15 cellular contexts compared by ENCODE assay signal in the genomic region with DNA sequence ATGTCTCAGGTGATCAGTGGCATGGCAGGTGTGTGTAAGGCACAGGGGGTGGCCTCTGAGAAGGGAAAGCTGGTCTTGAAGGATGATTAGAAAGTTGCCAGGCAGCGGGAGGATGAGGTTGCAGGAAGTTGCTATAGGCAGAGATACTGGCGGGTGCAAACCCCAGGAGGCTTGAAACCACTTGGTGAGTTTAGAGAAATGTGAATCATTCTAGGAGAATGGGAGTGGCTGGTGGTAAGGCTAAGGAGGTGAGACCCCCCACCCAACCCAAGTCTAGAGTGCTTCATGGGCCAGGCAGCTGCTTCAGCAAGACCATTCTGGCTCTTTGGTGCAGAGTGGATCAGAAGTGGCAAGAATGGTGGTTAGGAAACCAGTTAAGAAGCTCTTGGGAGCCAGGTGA. TPM values are rescaled to one million over a fixed set of nuclear protein-coding genes. Genes with fewer than 3 reads are reported as not detected.
A peak's percentile ranks its signal among the peaks of the same experiment; 100 is the strongest.
DNase-seq lines count a peak whose midpoint lies in the region; ATAC-seq and TF ChIP-seq lines count a peak whose summit lies in the region.
"Had no signal": no experiment of that assay in that cellular context is flagged by ENCODE, and none has a peak within 500 bp of the region (broad histone marks: within the 10 kb centered on the region; RNA-seq: fewer than 3 reads in every experiment).

No MANE protein-coding gene starts in this region.

- H3K27me3 Mint-ChIP-seq in CD4-positive, alpha-beta T cell: no peaks in the 10 kb centered on the region
- H3K27me3 Mint-ChIP-seq in activated CD4-positive, alpha-beta memory T cell treated with anti-CD3 and anti-CD28 coated beads for 36 hours: no peaks in the 10 kb centered on the region
- peaks cover 13% of the 10 kb centered on the region for H3K27me3 Mint-ChIP-seq in endothelial cell (ENCODE audit: unreplicated experiment)

- H3K36me3 ChIP-seq in BLaER1: peaks cover 39% of the 10 kb centered on the region
- H3K36me3 ChIP-seq: BE2C had no signal

- H3K27ac ChIP-seq in BLaER1 (peak overlapping the region; percentile 41; the same call in 1 of the 2 replicates), caudate nucleus (ENCODE audit: low read depth, low read length) (no peak overlapping the region)
- H3K27ac ChIP-seq in CD4-positive, alpha-beta T cell (ENCODE audit: low read depth, low read length): no peak overlapping the region

- intact Hi-C loops in CD4-positive, alpha-beta T cell (cut with DNase I, micrococcal nuclease): no loop called here
- intact Hi-C loops in activated CD4-positive, alpha-beta memory T cell treated with anti-CD3 and anti-CD28 coated beads for 36 hours (cut with micrococcal nuclease): loop anchor here (1.0 kb wide), 1 partner anchor 9 kb away; a partner anchor contains a TSS

- H3K4me1 ChIP-seq in BLaER1: peaks cover 56% of the 10 kb centered on the region

- H3K4me3 ChIP-seq in BLaER1: no peak overlapping the region

- TF ChIP-seq CTCF in CD4-positive, alpha-beta T cell (IDR thresholded peaks at IDR 0.05): no peak
- TF ChIP-seq CTCF in endothelial cell (IDR thresholded peaks at IDR 0.05; ENCODE audit: unreplicated experiment): no peak

- DNase-seq in CD4-positive, alpha-beta T cell: peak in 1 of 10 experiments; percentile 25
- peak; percentile 73 for DNase-seq in activated CD4-positive, alpha-beta memory T cell treated with anti-CD3 and anti-CD28 coated beads for 36 hours
- no peak for DNase-seq in endothelial cell (ENCODE audit: low spot score)
- no peak for DNase-seq in caudate nucleus (lab: John Stamatoyannopoulos, UW)
- DNase-seq: BE2C, GOT3, Karpas-422, NCI-H446, retina, SHP77 treated with DMSO at 0.1 percent for 48 hours, T1000 had no signal

- H3K4me1 Mint-ChIP-seq in CD4-positive, alpha-beta T cell (ENCODE audit: low read depth): peaks cover 35% of the 10 kb centered on the region
- H3K4me1 Mint-ChIP-seq in activated CD4-positive, alpha-beta memory T cell treated with anti-CD3 and anti-CD28 coated beads for 36 hours (ENCODE audit: low read depth): peaks cover 62% of the 10 kb centered on the region
- peaks cover 9% of the 10 kb centered on the region for H3K4me1 Mint-ChIP-seq in endothelial cell (ENCODE audit: unreplicated experiment)

- peak overlapping the region; percentile 56 for H3K27ac Mint-ChIP-seq in CD4-positive, alpha-beta T cell
- peak overlapping the region; percentile 90 for H3K27ac Mint-ChIP-seq in activated CD4-positive, alpha-beta memory T cell treated with anti-CD3 and anti-CD28 coated beads for 36 hours
- no peak overlapping the region for H3K27ac Mint-ChIP-seq in endothelial cell (ENCODE audit: unreplicated experiment)
- H3K27ac Mint-ChIP-seq: memory B cell had no signal

- no peaks in the 10 kb centered on the region for H3K9me3 Mint-ChIP-seq in CD4-positive, alpha-beta T cell
- no peaks in the 10 kb centered on the region for H3K9me3 Mint-ChIP-seq in activated CD4-positive, alpha-beta memory T cell treated with anti-CD3 and anti-CD28 coated beads for 36 hours
- no peaks in the 10 kb centered on the region for H3K9me3 Mint-ChIP-seq in endothelial cell (ENCODE audit: unreplicated experiment)
- H3K9me3 Mint-ChIP-seq: memory B cell had no signal

- no peaks in the 10 kb centered on the region for H3K9me3 ChIP-seq in BLaER1
- no peaks in the 10 kb centered on the region for H3K9me3 ChIP-seq in CD4-positive, alpha-beta T cell (ENCODE audit: control insufficient read depth, low read length)
- H3K9me3 ChIP-seq: BE2C had no signal

- POLR2A ChIA-PET in CD4-positive, alpha-beta T cell (lab: Charles Lee): interaction anchor here (1.1 kb wide), 1 partner anchor 52 kb away, joined by 3 read pairs; no protein-coding TSS in a partner anchor
- POLR2A ChIA-PET in activated CD4-positive, alpha-beta memory T cell treated with anti-CD3 and anti-CD28 coated beads for 36 hours (lab: Charles Lee): interaction anchor here (0.6 to 2.9 kb wide), 10 partner anchors 9 to 55 kb away, joined by 3 to 17 read pairs (median 4); a partner anchor contains a TSS

- no peak overlapping the region for H3K9ac ChIP-seq in BLaER1

- H3K4me2 ChIP-seq in BLaER1: peak overlapping the region; percentile 69

- H3K36me3 Mint-ChIP-seq in CD4-positive, alpha-beta T cell (ENCODE audit: low read depth): peaks cover 67% of the 10 kb centered on the region
- peaks cover 67% of the 10 kb centered on the region for H3K36me3 Mint-ChIP-seq in activated CD4-positive, alpha-beta memory T cell treated with anti-CD3 and anti-CD28 coated beads for 36 hours
- peaks cover 5% of the 10 kb centered on the region for H3K36me3 Mint-ChIP-seq in endothelial cell (ENCODE audit: low read depth, unreplicated experiment)

- CTCF ChIA-PET in CD4-positive, alpha-beta T cell (lab: Charles Lee): interaction anchor here (1.1 to 2.9 kb wide), 3 partner anchors 9 to 52 kb away, joined by 3 to 13 read pairs (median 5); a partner anchor contains a TSS
- CTCF ChIA-PET in activated CD4-positive, alpha-beta memory T cell treated with anti-CD3 and anti-CD28 coated beads for 36 hours (lab: Charles Lee): interaction anchor here (0.8 to 4.6 kb wide), 8 partner anchors 9 to 123 kb away, joined by 3 to 41 read pairs (median 4); a partner anchor contains a TSS

- H3K27me3 ChIP-seq in BLaER1: no peaks in the 10 kb centered on the region
- no peaks in the 10 kb centered on the region for H3K27me3 ChIP-seq in CD4-positive, alpha-beta T cell (ENCODE audit: control insufficient read depth, insufficient read depth, low read length)
- H3K27me3 ChIP-seq: BE2C had no signal

- H3K4me3 Mint-ChIP-seq in CD4-positive, alpha-beta T cell: peak overlapping the region; percentile 12
- no peak overlapping the region for H3K4me3 Mint-ChIP-seq in activated CD4-positive, alpha-beta memory T cell treated with anti-CD3 and anti-CD28 coated beads for 36 hours
- peak overlapping the region; percentile 38 for H3K4me3 Mint-ChIP-seq in endothelial cell (ENCODE audit: unreplicated experiment)
- H3K4me3 Mint-ChIP-seq: memory B cell had no signal

- no peak for ATAC-seq in CD4-positive, alpha-beta T cell (ENCODE audit: poor library complexity)
- no peak for ATAC-seq in GM21390 (IDR thresholded peaks at IDR 0.05; ENCODE audit: unreplicated experiment)
- no peak for ATAC-seq in HG02678 (IDR thresholded peaks at IDR 0.05; ENCODE audit: unreplicated experiment)

- peaks cover 7% of the 10 kb centered on the region; the same call in 1 of the 2 replicates for H4K20me1 ChIP-seq in BLaER1

RNA-seq across cellular contexts. Expression of a gene that starts 9.0 kb away (rescaled TPM):
- 10 to 100 TPM; 51.6 to 51.8 TPM for total RNA-seq in CD4-positive, alpha-beta T cell
- 100 to 1,000 TPM; 280 to 294 TPM for total RNA-seq in activated CD4-positive, alpha-beta memory T cell treated with anti-CD3 and anti-CD28 coated beads for 36 hours
- not detected for total RNA-seq in endothelial cell (ENCODE audit: unreplicated experiment)

RNA-seq across cellular contexts. Expression of a gene that starts 40.3 kb away (rescaled TPM):
- 10 to 100 TPM; 49.5 to 50.0 TPM for total RNA-seq in CD4-positive, alpha-beta T cell
- total RNA-seq in activated CD4-positive, alpha-beta memory T cell treated with anti-CD3 and anti-CD28 coated beads for 36 hours: 10 to 100 TPM; 58.6 to 67.2 TPM
- total RNA-seq in endothelial cell (ENCODE audit: unreplicated experiment): 91.9 TPM

RNA-seq across cellular contexts. Expression of a gene that starts 51.3 kb away (rescaled TPM):
- total RNA-seq in CD4-positive, alpha-beta T cell: not detected
- under 1 TPM; 0.05 to 0.14 TPM for total RNA-seq in activated CD4-positive, alpha-beta memory T cell treated with anti-CD3 and anti-CD28 coated beads for 36 hours
- total RNA-seq in endothelial cell (ENCODE audit: unreplicated experiment): not detected

RNA-seq across cellular contexts. Expression of a gene that starts 53.0 kb away (rescaled TPM):
- under 1 TPM; 0.42 to 0.52 TPM for total RNA-seq in CD4-positive, alpha-beta T cell
- total RNA-seq in activated CD4-positive, alpha-beta memory T cell treated with anti-CD3 and anti-CD28 coated beads for 36 hours: 1 to 10 TPM; 6.4 to 6.7 TPM
- 0.23 TPM for total RNA-seq in endothelial cell (ENCODE audit: unreplicated experiment)

RNA-seq across cellular contexts. Expression of a gene that starts 56.2 kb away (rescaled TPM):
- total RNA-seq in CD4-positive, alpha-beta T cell: 10 to 100 TPM; 60.8 TPM
- 100 to 1,000 TPM; 357 to 365 TPM for total RNA-seq in activated CD4-positive, alpha-beta memory T cell treated with anti-CD3 and anti-CD28 coated beads for 36 hours
- 175 TPM for total RNA-seq in endothelial cell (ENCODE audit: unreplicated experiment)

Comparison
In these comparisons a context has a peak if more than half of its experiments do, and no peak if none do; other contexts are left out.
1. RNA of a gene that starts 9.0 kb away (total RNA-seq): 280 to 294 TPM in activated CD4-positive, alpha-beta memory T cell treated with anti-CD3 and anti-CD28 coated beads for 36 hours and 51.6 to 51.8 TPM in CD4-positive, alpha-beta T cell; not detected in endothelial cell (single experiment); every median in the first group is over 10 times any median in the second.